In genomic region chrX:77422886-77423648, GRCh38 we compare ENCODE assay signal across 29 cellular contexts. TPM values are rescaled to one million over a fixed set of nuclear protein-coding genes. Genes with fewer than 3 reads are reported as not detected.
A peak's percentile ranks its signal among the peaks of the same experiment; 100 is the strongest.
DNase-seq lines count a peak whose midpoint lies in the region; FAIRE-seq and TF ChIP-seq lines count a peak whose summit lies in the region.
"Had no signal": no experiment of that assay in that cellular context is flagged by ENCODE, and none has a peak within 500 bp of the region (broad histone marks: within the 10 kb centered on the region; RNA-seq: fewer than 3 reads in every experiment).

No MANE protein-coding gene starts in this region.

- H3K27me3 Mint-ChIP-seq in activated naive CD4-positive, alpha-beta T cell treated with anti-CD3 and anti-CD28 coated beads for 36 hours (ENCODE audit: low read depth) = no peaks in the 10 kb centered on the region
- no peaks in the 10 kb centered on the region for H3K27me3 Mint-ChIP-seq in activated naive CD8-positive, alpha-beta T cell treated with anti-CD3 and anti-CD28 coated beads for 36 hours
- H3K27me3 Mint-ChIP-seq: activated CD4-positive, alpha-beta T cell treated with anti-CD3 and anti-CD28 coated beads, Interleukin-2, amount 10 ng/mL, durations not matched to agents 7 days and 5 days had no signal

- DNase-seq in WERI-Rb-1 (peak; percentile 39), iPS-NIHi7 (ENCODE audit: extremely low spot score) (peak; percentile 43), RCC 7860 (ENCODE audit: low spot score) (no peak), HAP-1 (ENCODE audit: low spot score in 2 of 2) (no peak)
- DNase-seq in activated naive CD4-positive, alpha-beta T cell treated with anti-CD3 and anti-CD28 coated beads for 36 hours = no peak
- no peak for DNase-seq in activated naive CD8-positive, alpha-beta T cell treated with anti-CD3 and anti-CD28 coated beads for 36 hours
- DNase-seq: activated CD4-positive, alpha-beta T cell treated with anti-CD3 and anti-CD28 coated beads, Interleukin-2, amount 10 ng/mL, durations not matched to agents 7 days and 5 days; activated T-cell treated with anti-CD3 and anti-CD28 coated beads, Interleukin-2, amount 50 U/mL, for 24 hours; brain microvascular endothelial cell; CD8-positive, alpha-beta T cell; dorsolateral prefrontal cortex; HCEC 1CT; Karpas-422; NCI-H1105; NCI-H2029; NCI-H226; NCI-H774; PC-3; right lobe of liver; stimulated activated CD4-positive, alpha-beta T cell treated with anti-CD3 and anti-CD28 coated beads, Interleukin-4, amount 100 ng/mL, for 1 hour; transverse colon had no signal

- no peaks in the 10 kb centered on the region for H3K9me2 ChIP-seq in DOHH2 (replicated peaks; ENCODE audit: control insufficient read depth, low read length)

- H3K4me1 Mint-ChIP-seq in activated naive CD4-positive, alpha-beta T cell treated with anti-CD3 and anti-CD28 coated beads for 36 hours (ENCODE audit: low read depth) = no peaks in the 10 kb centered on the region
- H3K4me1 Mint-ChIP-seq in activated naive CD8-positive, alpha-beta T cell treated with anti-CD3 and anti-CD28 coated beads for 36 hours = no peaks in the 10 kb centered on the region
- H3K4me1 Mint-ChIP-seq: activated CD4-positive, alpha-beta T cell treated with anti-CD3 and anti-CD28 coated beads, Interleukin-2, amount 10 ng/mL, durations not matched to agents 7 days and 5 days; neural crest cell had no signal

- H3K79me2 ChIP-seq in DOHH2 (ENCODE audit: control insufficient read depth, low read length) = no peaks in the 10 kb centered on the region

- H3K4me3 ChIP-seq in DOHH2 (ENCODE audit: low read length) (no peak overlapping the region), HUES6 (ENCODE audit: low read depth, low read length) (peak overlapping the region; percentile 28; the same call in 1 of the 2 replicates), WERI-Rb-1 (ENCODE audit: low read depth, low read length) (no peak overlapping the region), HAP-1 (no peak overlapping the region)
- H3K4me3 ChIP-seq: A549, dorsolateral prefrontal cortex, right lobe of liver, transverse colon had no signal

- H3K9me3 Mint-ChIP-seq in activated naive CD4-positive, alpha-beta T cell treated with anti-CD3 and anti-CD28 coated beads for 36 hours = no peaks in the 10 kb centered on the region
- H3K9me3 Mint-ChIP-seq in activated naive CD8-positive, alpha-beta T cell treated with anti-CD3 and anti-CD28 coated beads for 36 hours = peaks cover 4% of the 10 kb centered on the region
- H3K9me3 Mint-ChIP-seq: activated CD4-positive, alpha-beta T cell treated with anti-CD3 and anti-CD28 coated beads, Interleukin-2, amount 10 ng/mL, durations not matched to agents 7 days and 5 days; activated T-cell treated with anti-CD3 and anti-CD28 coated beads, Interleukin-2, amount 50 U/mL, for 24 hours; CD8-positive, alpha-beta T cell; neural crest cell; T-helper 2 cell treated with Interferon-gamma antibody and Interleukin-4, amounts not matched to agents 5 μg/mL and 100 μg/mL, for 36 hours had no signal

- in situ Hi-C loops in HAP-1 (cut with MboI; ENCODE audit: low sequenced_read_pairs) = no loop called here

- no peaks in the 10 kb centered on the region for H4K20me1 ChIP-seq in DOHH2 (ENCODE audit: control insufficient read depth, insufficient read depth, low read depth, low read length)

- H3K9ac ChIP-seq in HUES6 (ENCODE audit: low read length) = peak overlapping the region; percentile 63

- H3K36me3 Mint-ChIP-seq in activated naive CD4-positive, alpha-beta T cell treated with anti-CD3 and anti-CD28 coated beads for 36 hours (ENCODE audit: low read depth) = no peaks in the 10 kb centered on the region
- no peaks in the 10 kb centered on the region for H3K36me3 Mint-ChIP-seq in activated naive CD8-positive, alpha-beta T cell treated with anti-CD3 and anti-CD28 coated beads for 36 hours
- H3K36me3 Mint-ChIP-seq: CD8-positive, alpha-beta T cell had no signal

- H3K27ac ChIP-seq in DOHH2 (ENCODE audit: low read depth, low read length) = no peak overlapping the region
- peak overlapping the region; percentile 82 for H3K27ac ChIP-seq in HUES6 (ENCODE audit: low read depth, low read length)
- H3K27ac ChIP-seq in WERI-Rb-1 = no peak overlapping the region
- H3K27ac ChIP-seq: A549, brain microvascular endothelial cell, dorsolateral prefrontal cortex, right lobe of liver, transverse colon had no signal

- no peak overlapping the region for H3K4me3 Mint-ChIP-seq in activated naive CD4-positive, alpha-beta T cell treated with anti-CD3 and anti-CD28 coated beads for 36 hours
- H3K4me3 Mint-ChIP-seq in activated naive CD8-positive, alpha-beta T cell treated with anti-CD3 and anti-CD28 coated beads for 36 hours = no peak overlapping the region
- H3K4me3 Mint-ChIP-seq: activated CD4-positive, alpha-beta T cell treated with anti-CD3 and anti-CD28 coated beads, Interleukin-2, amount 10 ng/mL, durations not matched to agents 7 days and 5 days; activated T-cell treated with anti-CD3 and anti-CD28 coated beads, Interleukin-2, amount 50 U/mL, for 24 hours; CD8-positive, alpha-beta T cell; neural crest cell; T-helper 2 cell treated with Interferon-gamma antibody and Interleukin-4, amounts not matched to agents 5 μg/mL and 100 μg/mL, for 36 hours had no signal

- intact Hi-C loops in activated naive CD4-positive, alpha-beta T cell treated with anti-CD3 and anti-CD28 coated beads for 36 hours (cut with micrococcal nuclease) = no loop called here

- no peaks in the 10 kb centered on the region for H3K27me3 ChIP-seq in DOHH2 (ENCODE audit: control insufficient read depth, low read length)
- peaks cover 5% of the 10 kb centered on the region; the same call in 1 of the 2 replicates for H3K27me3 ChIP-seq in HUES6 (ENCODE audit: control insufficient read depth, insufficient read depth, low read length)
- H3K27me3 ChIP-seq in WERI-Rb-1 (ENCODE audit: insufficient read depth, low read depth, severe bottlenecking) = no peaks in the 10 kb centered on the region
- no peaks in the 10 kb centered on the region for H3K27me3 ChIP-seq in HAP-1 (ENCODE audit: low read depth)
- H3K27me3 ChIP-seq: brain microvascular endothelial cell, right lobe of liver, transverse colon had no signal

- no peak for TF ChIP-seq CTCF in DOHH2 (IDR thresholded peaks at IDR 0.05; ENCODE audit: low read depth, low read length, poor library complexity, severe bottlenecking)
- no peak for TF ChIP-seq CTCF in WERI-Rb-1 (IDR thresholded peaks at IDR 0.05; ENCODE audit: low read depth, low read length)

- no peak for FAIRE-seq in RCC 7860 (lab: Jason Lieb, UNC)
- FAIRE-seq: endothelial cell of umbilical vein, G401.6 had no signal

- H3F3A ChIP-seq in DOHH2 (ENCODE audit: control insufficient read depth, insufficient read depth) = no peaks in the 10 kb centered on the region

- no peaks in the 10 kb centered on the region for H3K36me3 ChIP-seq in DOHH2 (ENCODE audit: control insufficient read depth, low read length)
- H3K36me3 ChIP-seq in HUES6 (ENCODE audit: control insufficient read depth, insufficient read depth, low read length) = no peaks in the 10 kb centered on the region
- H3K36me3 ChIP-seq in WERI-Rb-1 = no peaks in the 10 kb centered on the region
- H3K36me3 ChIP-seq in HAP-1 (replicated peaks) = no peaks in the 10 kb centered on the region
- H3K36me3 ChIP-seq: brain microvascular endothelial cell, right lobe of liver, transverse colon had no signal

- peak overlapping the region; percentile 33 for H3K4me2 ChIP-seq in DOHH2 (ENCODE audit: low read length)
- H3K4me2 ChIP-seq: A549 had no signal

- no peak overlapping the region for H3K27ac Mint-ChIP-seq in activated naive CD4-positive, alpha-beta T cell treated with anti-CD3 and anti-CD28 coated beads for 36 hours
- H3K27ac Mint-ChIP-seq in activated naive CD8-positive, alpha-beta T cell treated with anti-CD3 and anti-CD28 coated beads for 36 hours = no peak overlapping the region
- H3K27ac Mint-ChIP-seq: activated CD4-positive, alpha-beta T cell treated with anti-CD3 and anti-CD28 coated beads, Interleukin-2, amount 10 ng/mL, durations not matched to agents 7 days and 5 days; activated T-cell treated with anti-CD3 and anti-CD28 coated beads, Interleukin-2, amount 50 U/mL, for 24 hours; CD8-positive, alpha-beta T cell; T-helper 2 cell treated with Interferon-gamma antibody and Interleukin-4, amounts not matched to agents 5 μg/mL and 100 μg/mL, for 36 hours had no signal

- CTCF ChIA-PET in activated naive CD4-positive, alpha-beta T cell treated with anti-CD3 and anti-CD28 coated beads for 36 hours (lab: Charles Lee) = interaction anchor here (0.5 kb wide), 1 partner anchor 815 kb away, joined by 3 read pairs; no protein-coding TSS in a partner anchor

- H3K9me3 ChIP-seq in DOHH2 (ENCODE audit: control insufficient read depth, insufficient read depth, low read length) (no peaks in the 10 kb centered on the region), HUES6 (ENCODE audit: control insufficient read depth, insufficient read depth, low read depth, low read length) (peaks cover 13% of the 10 kb centered on the region; the same call in 1 of the 2 replicates), WERI-Rb-1 (ENCODE audit: severe bottlenecking) (no peaks in the 10 kb centered on the region), HAP-1 (no peaks in the 10 kb centered on the region)
- H3K9me3 ChIP-seq: A549, right lobe of liver, transverse colon had no signal

- peaks cover 11% of the 10 kb centered on the region for H3K4me1 ChIP-seq in DOHH2 (ENCODE audit: control insufficient read depth, low read length)
- peaks cover 37% of the 10 kb centered on the region for H3K4me1 ChIP-seq in HUES6 (ENCODE audit: control insufficient read depth, insufficient read depth, low read length)
- no peaks in the 10 kb centered on the region; the same call in 1 of the 2 replicates for H3K4me1 ChIP-seq in HAP-1
- H3K4me1 ChIP-seq: right lobe of liver, transverse colon had no signal

RNA-seq across cellular contexts. Expression of gene FGF16, which starts 24.1 kb away (rescaled TPM):
- total RNA-seq in activated naive CD4-positive, alpha-beta T cell treated with anti-CD3 and anti-CD28 coated beads for 36 hours = under 1 TPM in 1 of 2 experiments, not detected in 1; 0.12 TPM
- under 1 TPM; 0.12 to 0.22 TPM for total RNA-seq in activated naive CD8-positive, alpha-beta T cell treated with anti-CD3 and anti-CD28 coated beads for 36 hours
- total RNA-seq: activated CD4-positive, alpha-beta T cell treated with anti-CD3 and anti-CD28 coated beads, Interleukin-2, amount 10 ng/mL, durations not matched to agents 7 days and 5 days; CD8-positive, alpha-beta T cell; cerebellum; neural crest cell; PC-3; right lobe of liver; transverse colon had no signal

Comparison
In these comparisons a context has a peak if more than half of its experiments do, and no peak if none do; other contexts are left out.
1. DNase-seq: peak in WERI-Rb-1 (single experiment) and iPS-NIHi7 (single experiment); none in activated naive CD4-positive, alpha-beta T cell treated with anti-CD3 and anti-CD28 coated beads for 36 hours (single experiment), RCC 7860 (single experiment), HAP-1 (0 of 2) and activated naive CD8-positive, alpha-beta T cell treated with anti-CD3 and anti-CD28 coated beads for 36 hours (single experiment).